Comparison of ENCODE assay signal across 8 cellular contexts in the genomic region with DNA sequence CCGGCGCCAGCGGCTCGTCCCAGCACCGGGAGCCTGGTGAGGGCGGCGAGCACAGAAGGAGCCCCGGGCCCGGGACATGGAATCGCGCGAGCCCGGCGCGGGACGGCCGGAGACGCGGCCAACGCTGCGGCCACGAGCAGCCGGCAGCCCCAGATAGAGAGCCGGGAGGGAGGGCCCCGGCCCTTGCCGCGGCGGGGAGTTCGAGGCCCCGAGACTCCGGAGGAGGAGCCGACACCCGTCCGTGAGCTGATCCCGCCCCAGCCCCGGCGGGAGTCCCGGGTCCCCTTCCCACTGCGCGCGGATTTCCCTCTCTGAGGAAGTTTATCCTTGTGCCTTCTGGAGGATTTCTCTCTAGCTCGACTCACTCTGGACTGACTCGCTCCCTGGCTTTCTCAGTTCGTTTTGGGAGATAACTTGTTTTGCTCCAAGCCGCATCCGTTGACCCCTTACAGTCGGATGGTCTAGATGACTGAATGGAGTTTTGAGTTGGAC. TPM values are rescaled to one million over a fixed set of nuclear protein-coding genes. Genes with fewer than 3 reads are reported as not detected.
A peak's percentile ranks its signal among the peaks of the same experiment; 100 is the strongest.
DNase-seq lines count a peak whose midpoint lies in the region; ATAC-seq, FAIRE-seq and TF ChIP-seq lines count a peak whose summit lies in the region.

No MANE protein-coding gene starts in this region.

- peak; percentile 34 for ATAC-seq in GM19351 (IDR thresholded peaks at IDR 0.05; ENCODE audit: unreplicated experiment)
- peak; percentile 24 for ATAC-seq in HG03565 (IDR thresholded peaks at IDR 0.05; ENCODE audit: unreplicated experiment)
- ATAC-seq in activated B cell treated with CpG ODN at 0.5 μM for 24 hours (ENCODE audit: low read depth), result peak; percentile 36

- H3K9me1 ChIP-seq in endothelial cell of umbilical vein (replicated peaks; ENCODE audit: control insufficient read depth, extremely low read depth, insufficient read depth, low read length), result no peaks in the 10 kb centered on the region

- peaks cover 31% of the 10 kb centered on the region for H3K4me1 Mint-ChIP-seq in activated B cell treated with CpG ODN at 0.5 μM for 24 hours
- H3K4me1 Mint-ChIP-seq in type B pancreatic cell (ENCODE audit: unreplicated experiment), result peaks cover 25% of the 10 kb centered on the region

- H3K4me3 ChIP-seq in endothelial cell of umbilical vein (replicated peaks in 1 of 3; ENCODE audit: insufficient read depth in 1 of 3, low read depth in 1 of 3, low read length in 3 of 3), result peak overlapping the region; percentile 31 to 98 (median 96)
- peak overlapping the region; percentile 36 to 97 for H3K4me3 ChIP-seq in muscle layer of colon (ENCODE audit: low read depth in 1 of 2, low read length in 2 of 2)

- H3K4me2 ChIP-seq in endothelial cell of umbilical vein (ENCODE audit: insufficient read depth, low read length), result peak overlapping the region; percentile 92

- H3K27me3 ChIP-seq in endothelial cell of umbilical vein (ENCODE audit: control insufficient read depth in 2 of 2, insufficient read depth in 2 of 2, low read length in 2 of 2) (no peaks in the 10 kb centered on the region), muscle layer of colon (ENCODE audit: control insufficient read depth in 1 of 2, insufficient read depth in 2 of 2, low read length in 2 of 2) (no peaks in the 10 kb centered on the region)

- H3K36me3 Mint-ChIP-seq in activated B cell treated with CpG ODN at 0.5 μM for 24 hours (ENCODE audit: low read depth), result peaks cover 2% of the 10 kb centered on the region
- no peaks in the 10 kb centered on the region for H3K36me3 Mint-ChIP-seq in type B pancreatic cell

- DNase-seq in AG20443 (ENCODE audit: low spot score) (peak; percentile 71), activated B cell treated with CpG ODN at 0.5 μM for 24 hours (no peak), endothelial cell of umbilical vein (ENCODE audit: low read depth, low spot score) (peak; percentile 51), type B pancreatic cell (ENCODE audit: extremely low spot score, unreplicated experiment) (peak; percentile 78), SHP77 treated with DMSO at 0.1 percent for 48 hours (lab: John Stamatoyannopoulos, UW) (no peak)

- CTCF ChIA-PET in activated B cell treated with CpG ODN at 0.5 μM for 24 hours (lab: Charles Lee) (interaction anchor here (3.9 kb wide), 1 partner anchor 349 kb away, joined by 42 read pairs; no protein-coding TSS in a partner anchor), endothelial cell of umbilical vein (lab: Charles Lee) (interaction anchor here (0.7 to 4.5 kb wide), 14 partner anchors 11 to 130 kb away, joined by 3 to 27 read pairs (median 4); partner anchors contain the start of gene TLCD5)

- H3K9ac ChIP-seq in endothelial cell of umbilical vein (replicated peaks; ENCODE audit: extremely low read depth, insufficient read depth, low read length) (peak overlapping the region; percentile 96), muscle layer of colon (ENCODE audit: low read length) (peak overlapping the region; percentile 94)

- TF ChIP-seq POLR2A in endothelial cell of umbilical vein (IDR thresholded peaks at IDR 0.05; ENCODE audit: low read depth, low read length), result no peak

- H3K79me2 ChIP-seq in endothelial cell of umbilical vein (ENCODE audit: control insufficient read depth, insufficient read depth, low read length), result peaks cover 54% of the 10 kb centered on the region

- no peaks in the 10 kb centered on the region for H3K9me3 ChIP-seq in endothelial cell of umbilical vein (replicated peaks; ENCODE audit: control insufficient read depth, insufficient read depth, low read length)
- no peaks in the 10 kb centered on the region for H3K9me3 ChIP-seq in muscle layer of colon (ENCODE audit: low read length)

- peaks cover 41% of the 10 kb centered on the region for H3K4me1 ChIP-seq in endothelial cell of umbilical vein (ENCODE audit: control insufficient read depth, extremely low read depth, insufficient read depth, low read length)
- H3K4me1 ChIP-seq in muscle layer of colon (ENCODE audit: insufficient read depth, low read length), result peaks cover 19% of the 10 kb centered on the region

- peak overlapping the region; percentile 74 for H3K27ac Mint-ChIP-seq in activated B cell treated with CpG ODN at 0.5 μM for 24 hours
- H3K27ac Mint-ChIP-seq in type B pancreatic cell, result peak overlapping the region; percentile 92

- TF ChIP-seq CTCF in activated B cell treated with CpG ODN at 0.5 μM for 24 hours (IDR thresholded peaks at IDR 0.05), result no peak
- no peak for TF ChIP-seq CTCF in endothelial cell of umbilical vein (IDR thresholded peaks at IDR 0.05; ENCODE audit: extremely low read depth in 1 of 2, insufficient read depth in 1 of 2, low read depth in 1 of 2, low read length in 2 of 2)
- TF ChIP-seq CTCF in type B pancreatic cell (conservative IDR thresholded peaks at IDR 0.05), result no peak

- FAIRE-seq in endothelial cell of umbilical vein (lab: Jason Lieb, UNC), result no peak

- H3K27me3 Mint-ChIP-seq in activated B cell treated with CpG ODN at 0.5 μM for 24 hours (peaks cover 35% of the 10 kb centered on the region), type B pancreatic cell (no peaks in the 10 kb centered on the region)

- H3K36me3 ChIP-seq in endothelial cell of umbilical vein (ENCODE audit: control insufficient read depth in 2 of 2, extremely low read depth in 1 of 2, insufficient read depth in 2 of 2, low read length in 2 of 2) (no peaks in the 10 kb centered on the region), muscle layer of colon (ENCODE audit: insufficient read depth, low read length) (no peaks in the 10 kb centered on the region)

- peak overlapping the region; percentile 91 for H3K4me3 Mint-ChIP-seq in activated B cell treated with CpG ODN at 0.5 μM for 24 hours
- peak overlapping the region; percentile 99 for H3K4me3 Mint-ChIP-seq in type B pancreatic cell

- BruUV-seq in endothelial cell of umbilical vein (replicated peaks; lab: Mats Ljungman, UMichigan), result no TSS peak

- peaks cover 1% of the 10 kb centered on the region for H3K9me3 Mint-ChIP-seq in activated B cell treated with CpG ODN at 0.5 μM for 24 hours
- H3K9me3 Mint-ChIP-seq in type B pancreatic cell, result no peaks in the 10 kb centered on the region

- intact Hi-C loops in activated B cell treated with CpG ODN at 0.5 μM for 24 hours (cut with micrococcal nuclease), result loop anchor here (1.0 to 10.0 kb wide), 6 partner anchors 8 to 1256 kb away; partner anchors contain the start of genes SC5D and TBCEL
- intact Hi-C loops in endothelial cell of umbilical vein (cut with micrococcal nuclease), result loop anchor here (1.0 to 10.0 kb wide), 6 partner anchors 68 to 1858 kb away; partner anchors contain the start of gene SC5D

- peak overlapping the region; percentile 3 for H2AFZ ChIP-seq in endothelial cell of umbilical vein (ENCODE audit: low read depth, low read length)

- H3K27ac ChIP-seq in endothelial cell of umbilical vein (ENCODE audit: insufficient read depth, low read depth, low read length) (peak overlapping the region; percentile 87), muscle layer of colon (ENCODE audit: low read depth, low read length) (peak overlapping the region; percentile 59)

- dilution Hi-C loops in endothelial cell of umbilical vein (cut with MboI; ENCODE audit: extremely low pct_ligation_motif_present, low sequenced_read_pairs), result no loop called here

- H4K20me1 ChIP-seq in endothelial cell of umbilical vein (replicated peaks; ENCODE audit: control insufficient read depth, extremely low read depth, insufficient read depth, low read length), result no peaks in the 10 kb centered on the region

- POLR2A ChIA-PET in activated B cell treated with CpG ODN at 0.5 μM for 24 hours (lab: Charles Lee), result interaction anchor here (1.0 kb wide), 1 partner anchor 663 kb away, joined by 4 read pairs; no protein-coding TSS in a partner anchor
- POLR2A ChIA-PET in endothelial cell of umbilical vein (lab: Charles Lee), result interaction anchor here (1.2 kb wide), 1 partner anchor 64 kb away, joined by 6 read pairs; no protein-coding TSS in a partner anchor

TF ChIP-seq in endothelial cell of umbilical vein, 7 proteins besides CTCF, POLR2A, EP300 and RAD21 (continues in another document):
- TF ChIP-seq POLR2AphosphoS5 (IDR thresholded peaks at IDR 0.05; ENCODE audit: insufficient read depth, low read depth, low read length) (no peak), EZH2 (IDR thresholded peaks at IDR 0.05; ENCODE audit: borderline replicate concordance, low read depth, low read length, severe bottlenecking) (no peak), MYC (IDR thresholded peaks at IDR 0.05; ENCODE audit: low read depth, low read length) (no peak), GATA2 (IDR thresholded peaks at IDR 0.05; ENCODE audit: insufficient read depth, insufficient read length, low read depth, low read length) (no peak), JUN (IDR thresholded peaks at IDR 0.05; ENCODE audit: borderline replicate concordance, insufficient read depth, insufficient read length, low read depth) (no peak), MAX (IDR thresholded peaks at IDR 0.05; ENCODE audit: insufficient read depth, insufficient read length) (no peak)

RNA-seq across cellular contexts. Expression of gene ARHGEF12, which starts 0.5 kb away (rescaled TPM):
- total RNA-seq in activated B cell treated with CpG ODN at 0.5 μM for 24 hours, result 20.9 and 25.8 TPM in 2 replicates
- total RNA-seq in endothelial cell of umbilical vein, result 117 and 125 TPM in 2 replicates
- polyA plus RNA-seq in endothelial cell of umbilical vein, result 14.9 and 20.9 TPM in 2 replicates
- 27.0 and 27.4 TPM in 2 replicates for polyA plus RNA-seq in endothelial cell of umbilical vein (2011; cell fraction: cytosol; rRNA removed)
- 58.1 and 68.0 TPM in 2 replicates for polyA plus RNA-seq in endothelial cell of umbilical vein (2011; cell fraction: nucleus; rRNA removed)
- polyA plus RNA-seq in endothelial cell of umbilical vein (2012), result 57.0 and 70.0 TPM in 2 replicates
- polyA minus RNA-seq in endothelial cell of umbilical vein, result 143 and 149 TPM in 2 replicates
- polyA minus RNA-seq in endothelial cell of umbilical vein (2011; cell fraction: cytosol; rRNA and poly(A)+ RNA removed), result 36.9 TPM
- 185 and 261 TPM in 2 replicates for polyA minus RNA-seq in endothelial cell of umbilical vein (2011; cell fraction: nucleus; rRNA and poly(A)+ RNA removed)
- total RNA-seq in type B pancreatic cell (ENCODE audit: low replicate concordance), result 73.8 and 85.7 TPM in 2 replicates

RNA-seq across cellular contexts. Expression of gene TLCD5, which starts 11.6 kb away (rescaled TPM):
- total RNA-seq in activated B cell treated with CpG ODN at 0.5 μM for 24 hours (0.15 and 0.22 TPM in 2 replicates), endothelial cell of umbilical vein (6.1 and 6.3 TPM in 2 replicates), type B pancreatic cell (ENCODE audit: low replicate concordance) (3.3 and 11.6 TPM in 2 replicates)
- 8.3 and 9.7 TPM in 2 replicates for polyA plus RNA-seq in endothelial cell of umbilical vein
- polyA plus RNA-seq in endothelial cell of umbilical vein (2011; cell fraction: cytosol; rRNA removed), result 5.7 and 6.1 TPM in 2 replicates
- polyA plus RNA-seq in endothelial cell of umbilical vein (2011; cell fraction: nucleus; rRNA removed), result 11.1 and 16.9 TPM in 2 replicates
- polyA plus RNA-seq in endothelial cell of umbilical vein (2012), result 6.6 and 8.1 TPM in 2 replicates
- 9.5 and 15.5 TPM in 2 replicates for polyA minus RNA-seq in endothelial cell of umbilical vein
- 3.8 TPM for polyA minus RNA-seq in endothelial cell of umbilical vein (2011; cell fraction: cytosol; rRNA and poly(A)+ RNA removed)
- polyA minus RNA-seq in endothelial cell of umbilical vein (2011; cell fraction: nucleus; rRNA and poly(A)+ RNA removed), result 5.4 and 10.4 TPM in 2 replicates

Comparison
In these comparisons a context has a peak if more than half of its experiments do, and no peak if none do; other contexts are left out.
1. DNase-seq: peak in AG20443 (single experiment), endothelial cell of umbilical vein (single experiment) and type B pancreatic cell (single experiment); none in activated B cell treated with CpG ODN at 0.5 μM for 24 hours (single experiment) and SHP77 treated with DMSO at 0.1 percent for 48 hours (single experiment).
2. Peak in every context shown above with its lines, with median percentiles within 50 percentile points of each other: ATAC-seq.